3 cellular contexts compared by ENCODE assay signal in genomic region chr13:28379371-28380083, GRCh38.
TF ChIP-seq lines count a peak whose summit lies in the region.

No MANE protein-coding gene starts in this region.

TF ChIP-seq in liver, 16 proteins besides CTCF, POLR2A, EP300 and RAD21:
- peak; percentile 54 for TF ChIP-seq NR2F2 (IDR thresholded peaks at IDR 0.05)
- no peak for TF ChIP-seq HNF4G (IDR thresholded peaks at IDR 0.05)
- TF ChIP-seq FOXA1 (IDR thresholded peaks at IDR 0.05), result no peak
- no peak for TF ChIP-seq GABPA (IDR thresholded peaks at IDR 0.05 in 1 of 2, conservative IDR thresholded peaks at IDR 0.05 in 1 of 2)
- no peak for TF ChIP-seq MAX (IDR thresholded peaks at IDR 0.05)

TF ChIP-seq in HepG2, 621 proteins besides CTCF, POLR2A, EP300 and RAD21:
- TF ChIP-seq TCF7 (IDR thresholded peaks at IDR 0.05; ENCODE audit: low read depth), result no peak
- TF ChIP-seq ZNF451 (CRISPR knock-in tag; IDR thresholded peaks at IDR 0.05), result no peak
- no peak for TF ChIP-seq ZNF605 (CRISPR knock-in tag; IDR thresholded peaks at IDR 0.05)
- TF ChIP-seq ZKSCAN1 (IDR thresholded peaks at IDR 0.05; ENCODE audit: low read length), result no peak
- no peak for TF ChIP-seq ZNF337 (CRISPR knock-in tag; IDR thresholded peaks at IDR 0.05; ENCODE audit: borderline replicate concordance, low read depth)
- TF ChIP-seq ZNF713 (CRISPR knock-in tag; IDR thresholded peaks at IDR 0.05), result no peak
- TF ChIP-seq ELF4 (CRISPR knock-in tag; IDR thresholded peaks at IDR 0.05; ENCODE audit: borderline replicate concordance), result no peak
- TF ChIP-seq YY1 (IDR thresholded peaks at IDR 0.05; ENCODE audit: insufficient read depth, insufficient replicate concordance, low read depth, low read length), result no peak
- no peak for TF ChIP-seq MAFK (conservative IDR thresholded peaks at IDR 0.05 in 1 of 2, IDR thresholded peaks at IDR 0.05 in 1 of 2; ENCODE audit: low read length in 2 of 2)
- no peak for TF ChIP-seq ZHX1 (CRISPR knock-in tag; IDR thresholded peaks at IDR 0.05; ENCODE audit: low read depth)

TF ChIP-seq in H1, 55 proteins besides CTCF, POLR2A, EP300 and RAD21:
- TF ChIP-seq TBP (IDR thresholded peaks at IDR 0.05; ENCODE audit: low read depth, low read length) (no peak), EZH2 (IDR thresholded peaks at IDR 0.05; ENCODE audit: low read depth, low read length, severe bottlenecking) (no peak), GTF2F1 (IDR thresholded peaks at IDR 0.05; ENCODE audit: borderline replicate concordance, low read depth, low read length) (no peak), JUND (IDR thresholded peaks at IDR 0.05; ENCODE audit: low read length) (no peak), E2F6 (IDR thresholded peaks at IDR 0.05) (no peak), KDM1A (IDR thresholded peaks at IDR 0.05; ENCODE audit: borderline replicate concordance, low read length) (no peak), POLR2AphosphoS5 (IDR thresholded peaks at IDR 0.05; ENCODE audit: low read depth, low read length) (no peak), TAF1 (IDR thresholded peaks at IDR 0.05; ENCODE audit: low read depth, low read length) (no peak), CEBPB (IDR thresholded peaks at IDR 0.05; ENCODE audit: low read depth, low read length) (no peak), CHD7 (IDR thresholded peaks at IDR 0.05; ENCODE audit: insufficient replicate concordance, low read length) (no peak), ATF3 (IDR thresholded peaks at IDR 0.05; ENCODE audit: insufficient read depth, low read depth, low read length) (no peak), TEAD4 (IDR thresholded peaks at IDR 0.05; ENCODE audit: low read depth, low read length) (no peak), BACH1 (IDR thresholded peaks at IDR 0.05; ENCODE audit: low read length) (no peak), RBBP5 (IDR thresholded peaks at IDR 0.05; ENCODE audit: borderline replicate concordance, low read depth, low read length) (no peak), ATF2 (IDR thresholded peaks at IDR 0.05; ENCODE audit: low read length) (no peak), SP4 (IDR thresholded peaks at IDR 0.05; ENCODE audit: low read length) (no peak), CREB1 (IDR thresholded peaks at IDR 0.05) (no peak), SRF (IDR thresholded peaks at IDR 0.05; ENCODE audit: low read depth, low read length) (no peak), ASH2L (IDR thresholded peaks at IDR 0.05; ENCODE audit: low read length) (no peak), CBX5 (IDR thresholded peaks at IDR 0.05; ENCODE audit: low read depth, low read length) (no peak)
